8 cellular contexts compared by ENCODE assay signal in genomic region chr6:90285611-90286381, GRCh38. TPM values are rescaled to one million over a fixed set of nuclear protein-coding genes. Genes with fewer than 3 reads are reported as not detected.
DNase-seq lines count a peak whose midpoint lies in the region; ATAC-seq, FAIRE-seq and TF ChIP-seq lines count a peak whose summit lies in the region.

No MANE protein-coding gene starts in this region.

- FAIRE-seq in frontal cortex (lab: Jason Lieb, UNC): no peak

- H3K9me3 Mint-ChIP-seq in CD8-positive, alpha-beta memory T cell: peaks cover 3 to 7% (median 6%) of the 10 kb centered on the region in 5 donors
- H3K9me3 Mint-ChIP-seq in activated naive CD4-positive, alpha-beta T cell treated with anti-CD3 and anti-CD28 coated beads for 36 hours: no peaks in the 10 kb centered on the region

- intact Hi-C loops in OCI-LY7 (cut with micrococcal nuclease; ENCODE audit: unreplicated experiment): loop anchor here (1.0 to 5.0 kb wide), 4 partner anchors 9 to 345 kb away; no protein-coding TSS in a partner anchor
- intact Hi-C loops in activated naive CD4-positive, alpha-beta T cell treated with anti-CD3 and anti-CD28 coated beads for 36 hours (cut with micrococcal nuclease): loop anchor here (1.0 to 10.0 kb wide), 9 partner anchors 8 to 1201 kb away; partner anchors contain the start of genes MAP3K7, PNRC1 and RRAGD

- peak; percentile 21 to 80 (median 59) for DNase-seq in CD8-positive, alpha-beta memory T cell
- DNase-seq in OCI-LY7 (ENCODE audit: low spot score): peak; percentile 73
- peak; percentile 68 for DNase-seq in activated naive CD4-positive, alpha-beta T cell treated with anti-CD3 and anti-CD28 coated beads for 36 hours
- peak; percentile 46 to 50 for DNase-seq in frontal cortex (ENCODE audit: low spot score in 2 of 2)
- peak in 51 of 56 donors; percentile 10 to 85 (median 62) for DNase-seq in nucleus accumbens (lab: John Stamatoyannopoulos, UW)
- DNase-seq in NCI-H524 (lab: John Stamatoyannopoulos, UW): no peak

- peaks cover 0 to 1% of the 10 kb centered on the region in 2 donors for H3K27me3 Mint-ChIP-seq in CD8-positive, alpha-beta memory T cell
- H3K27me3 Mint-ChIP-seq in activated naive CD4-positive, alpha-beta T cell treated with anti-CD3 and anti-CD28 coated beads for 36 hours (ENCODE audit: low read depth): no peaks in the 10 kb centered on the region

- no peaks in the 10 kb centered on the region for H3K9me3 ChIP-seq in CD8-positive, alpha-beta memory T cell (ENCODE audit: low read length)
- H3K9me3 ChIP-seq in OCI-LY7 (ENCODE audit: low read length): no peaks in the 10 kb centered on the region

- TF ChIP-seq CTCF in OCI-LY7 (conservative IDR thresholded peaks at IDR 0.05; ENCODE audit: low read length): no peak

- no peak overlapping the region for H3K27ac ChIP-seq in CD8-positive, alpha-beta memory T cell (ENCODE audit: low read depth, low read length)
- peak overlapping the region; percentile 84 for H3K27ac ChIP-seq in OCI-LY7 (ENCODE audit: low read depth, low read length, poor library complexity, severe bottlenecking)

- H3K4me3 Mint-ChIP-seq in CD8-positive, alpha-beta memory T cell: peak overlapping the region; percentile 78 to 91 (median 89)
- H3K4me3 Mint-ChIP-seq in activated naive CD4-positive, alpha-beta T cell treated with anti-CD3 and anti-CD28 coated beads for 36 hours: peak overlapping the region; percentile 70

- POLR2A ChIA-PET in CD8-positive, alpha-beta memory T cell (lab: Charles Lee): interaction anchor here (1.4 to 2.5 kb wide), 3 partner anchors 8 to 12 kb away, joined by 4 to 30 read pairs (median 14); partner anchors contain the start of gene BACH2
- POLR2A ChIA-PET in OCI-LY7 (lab: Charles Lee): interaction anchor here (0.6 to 4.1 kb wide), 18 partner anchors 8 to 251 kb away, joined by 3 to 25 read pairs (median 4); no protein-coding TSS in a partner anchor

- peak overlapping the region; percentile 97 for H3K4me2 ChIP-seq in OCI-LY7 (ENCODE audit: low read length)

- H3K4me1 Mint-ChIP-seq in CD8-positive, alpha-beta memory T cell: peaks cover 54 to 86% (median 78%) of the 10 kb centered on the region in 3 donors
- peaks cover 94% of the 10 kb centered on the region for H3K4me1 Mint-ChIP-seq in activated naive CD4-positive, alpha-beta T cell treated with anti-CD3 and anti-CD28 coated beads for 36 hours (ENCODE audit: low read depth)

- H3K27me3 ChIP-seq in CD8-positive, alpha-beta memory T cell (ENCODE audit: insufficient read depth, low read length, poor library complexity, severe bottlenecking): no peaks in the 10 kb centered on the region

- peaks cover 0 to 8% (median 1%) of the 10 kb centered on the region in 3 donors for H3K36me3 Mint-ChIP-seq in CD8-positive, alpha-beta memory T cell
- H3K36me3 Mint-ChIP-seq in activated naive CD4-positive, alpha-beta T cell treated with anti-CD3 and anti-CD28 coated beads for 36 hours (ENCODE audit: low read depth): peaks cover 39% of the 10 kb centered on the region

- no peaks in the 10 kb centered on the region for H3K36me3 ChIP-seq in CD8-positive, alpha-beta memory T cell (ENCODE audit: insufficient read depth, low read length)
- H3K36me3 ChIP-seq in OCI-LY7 (ENCODE audit: insufficient read depth, low read length): peaks cover 67% of the 10 kb centered on the region

- H3K4me3 ChIP-seq in CD8-positive, alpha-beta memory T cell (ENCODE audit: low read length): peak overlapping the region; percentile 59
- H3K4me3 ChIP-seq in OCI-LY7 (ENCODE audit: low read depth, low read length, poor library complexity, severe bottlenecking): peak overlapping the region; percentile 65

- CTCF ChIA-PET in CD8-positive, alpha-beta memory T cell (lab: Charles Lee): interaction anchor here (0.8 to 3.7 kb wide), 8 partner anchors 8 to 466 kb away, joined by 3 to 17 read pairs (median 4); partner anchors contain the start of gene MDN1
- CTCF ChIA-PET in OCI-LY7 (lab: Charles Lee; ENCODE audit: unreplicated experiment): interaction anchor here (0.9 to 1.3 kb wide), 4 partner anchors 19 to 345 kb away, joined by 3 to 4 read pairs (median 3); no protein-coding TSS in a partner anchor
- CTCF ChIA-PET in activated naive CD4-positive, alpha-beta T cell treated with anti-CD3 and anti-CD28 coated beads for 36 hours (lab: Charles Lee): interaction anchor here (1.0 to 10.7 kb wide), 17 partner anchors 10 to 345 kb away, joined by 3 to 176 read pairs (median 5); no protein-coding TSS in a partner anchor

- no TSS peak for BruUV-seq in OCI-LY7 (replicated peaks; lab: Mats Ljungman, UMichigan)

- peaks cover 71% of the 10 kb centered on the region for H3K4me1 ChIP-seq in CD8-positive, alpha-beta memory T cell (ENCODE audit: insufficient read depth, low read length)
- peaks cover 93% of the 10 kb centered on the region for H3K4me1 ChIP-seq in OCI-LY7 (ENCODE audit: insufficient read depth, low read length, poor library complexity, severe bottlenecking)

- peaks cover 100% of the 10 kb centered on the region for H3K79me2 ChIP-seq in OCI-LY7 (ENCODE audit: insufficient read depth, low read depth, low read length)

- no peaks in the 10 kb centered on the region for H3K9me2 ChIP-seq in OCI-LY7 (ENCODE audit: insufficient read depth, low read length)

- no peak overlapping the region for H2AFZ ChIP-seq in OCI-LY7 (ENCODE audit: low read length)

- peak; percentile 63 for ATAC-seq in GM19438 (IDR thresholded peaks at IDR 0.05; ENCODE audit: low read depth, unreplicated experiment)
- peak; percentile 65 for ATAC-seq in HG03432 (IDR thresholded peaks at IDR 0.05; ENCODE audit: unreplicated experiment)

- peak overlapping the region; percentile 72 to 95 (median 86) for H3K27ac Mint-ChIP-seq in CD8-positive, alpha-beta memory T cell
- peak overlapping the region; percentile 94 for H3K27ac Mint-ChIP-seq in activated naive CD4-positive, alpha-beta T cell treated with anti-CD3 and anti-CD28 coated beads for 36 hours

- peaks cover 22% of the 10 kb centered on the region for H4K20me1 ChIP-seq in OCI-LY7 (ENCODE audit: insufficient read depth, low read length)

RNA-seq across cellular contexts. Expression of gene BACH2, which starts 10.8 kb away (rescaled TPM):
- total RNA-seq in CD8-positive, alpha-beta memory T cell: 10 to 100 TPM; 39.9 to 41.8 TPM
- 7.4 TPM for polyA plus RNA-seq in CD8-positive, alpha-beta memory T cell
- total RNA-seq in OCI-LY7 (2014; rRNA removed; shearing (Covaris generic)): 92.0 and 95.7 TPM in 2 replicates
- total RNA-seq in OCI-LY7 (2022): 163 and 265 TPM in 2 replicates
- total RNA-seq in activated naive CD4-positive, alpha-beta T cell treated with anti-CD3 and anti-CD28 coated beads for 36 hours: 10 to 100 TPM; 75.1 to 77.9 TPM
- 48.9 TPM for total RNA-seq in frontal cortex

Comparison
In these comparisons a context has a peak if more than half of its experiments do, and no peak if none do; other contexts are left out.
1. DNase-seq: peak in CD8-positive, alpha-beta memory T cell (5 of 5), OCI-LY7 (single experiment), activated naive CD4-positive, alpha-beta T cell treated with anti-CD3 and anti-CD28 coated beads for 36 hours (single experiment), frontal cortex (2 of 2) and nucleus accumbens (51 of 56); none in NCI-H524 (0 of 2).